In genomic region chr14:40096968-40097367, GRCh38 we compare ENCODE assay signal across 24 cellular contexts.
DNase-seq lines count a peak whose midpoint lies in the region; FAIRE-seq and TF ChIP-seq lines count a peak whose summit lies in the region.
"Had no signal": no experiment of that assay in that cellular context is flagged by ENCODE, and none has a peak within 500 bp of the region (broad histone marks: within the 10 kb centered on the region; RNA-seq: fewer than 3 reads in every experiment).

No MANE protein-coding gene starts in this region.

- no peak overlapping the region for H4K8ac ChIP-seq in H1 (ENCODE audit: extremely low read depth, insufficient read depth, low read length)

- no peak overlapping the region for H2BK5ac ChIP-seq in H1 (ENCODE audit: low read depth, low read length)

- H4K5ac ChIP-seq in H1 (ENCODE audit: insufficient read length, low read depth, low read length): no peak overlapping the region

- H3K4me1 ChIP-seq in HUES6 (ENCODE audit: control insufficient read depth, insufficient read depth, low read length) (no peaks in the 10 kb centered on the region), H1 (replicated peaks in 1 of 4; ENCODE audit: control insufficient read depth in 3 of 4, insufficient read depth in 4 of 4, low read length in 3 of 4) (no peaks in the 10 kb centered on the region)
- H3K4me1 ChIP-seq: BE2C; BLaER1 treated with 17β-estradiol and CSF1 and Interleukin-3, amounts not matched to agents 10 nM and 100 nM; HAP-1 had no signal

- no peak for FAIRE-seq in H1 (lab: Jason Lieb, UNC)
- FAIRE-seq: A204.1, D721Med, G401.6, GM12892, GM19239, H54 had no signal

- H3K23ac ChIP-seq in H1 (ENCODE audit: insufficient read length): no peak overlapping the region

- no peak overlapping the region for H3K14ac ChIP-seq in H1 (ENCODE audit: insufficient read length)

- no peaks in the 10 kb centered on the region for H3K27me3 ChIP-seq in HUES6 (ENCODE audit: control insufficient read depth, insufficient read depth, low read length)
- no peaks in the 10 kb centered on the region for H3K27me3 ChIP-seq in H1 (replicated peaks in 1 of 4; ENCODE audit: control insufficient read depth in 3 of 4, extremely low read depth in 1 of 4, insufficient read depth in 3 of 4, low read length in 3 of 4)
- H3K27me3 ChIP-seq: BE2C; BLaER1 treated with 17β-estradiol and CSF1 and Interleukin-3, amounts not matched to agents 10 nM and 100 nM had no signal

- TF ChIP-seq RAD21 in H1 (IDR thresholded peaks at IDR 0.05 in 1 of 2, conservative IDR thresholded peaks at IDR 0.05 in 1 of 2; ENCODE audit: low read depth in 2 of 2, low read length in 2 of 2): no peak

- CTCF ChIA-PET in H1 (lab: Charles Lee; ENCODE audit: partially characterized antibody): no interaction called here
- CTCF ChIA-PET in HEK293T (lab: Yijun Ruan, JAX): no interaction called here

- DNase-seq in DMS53 (lab: John Stamatoyannopoulos, UW): peak; percentile 4
- no peak for DNase-seq in DMS53 treated with DMSO at 0.1 percent for 48 hours (lab: John Stamatoyannopoulos, UW; ENCODE audit: unreplicated experiment)
- DNase-seq in H1 (ENCODE audit: low read depth in 1 of 2, low spot score in 2 of 2): no peak
- DNase-seq in GM19238 (ENCODE audit: insufficient read length, low spot score): no peak
- DNase-seq in HEK293T (ENCODE audit: extremely low spot score): no peak
- DNase-seq in NOMO-1 treated with DMSO at 0.1 percent for 48 hours (lab: John Stamatoyannopoulos, UW; ENCODE audit: unreplicated experiment): no peak
- DNase-seq: ACHN; AML-193; BE2C; CD4-positive, alpha-beta T cell; CD8-positive, alpha-beta memory T cell; DMS 273 treated with DMSO at 0.1 percent for 48 hours; DND-41; GM23248 had no signal

- H2BK20ac ChIP-seq in H1 (ENCODE audit: low read length): no peak overlapping the region

- POLR2A ChIA-PET in H1 (lab: Charles Lee; ENCODE audit: partially characterized antibody) (no interaction called here), HEK293T (lab: Yijun Ruan, JAX) (no interaction called here)

- no peak overlapping the region for H4K91ac ChIP-seq in H1 (replicated peaks; ENCODE audit: insufficient read length, low read length)

- TF ChIP-seq POLR2A in H1 (IDR thresholded peaks at IDR 0.05; ENCODE audit: control extremely low read depth in 1 of 2, low read depth in 2 of 2, low read length in 2 of 2): no peak

- no peak for TF ChIP-seq EP300 in H1 (IDR thresholded peaks at IDR 0.05; ENCODE audit: borderline replicate concordance in 1 of 2, low read depth in 2 of 2, low read length in 2 of 2)

- H4K20me1 ChIP-seq in H1 (replicated peaks in 1 of 2; ENCODE audit: control insufficient read depth in 1 of 2, insufficient read depth in 2 of 2, low read length in 2 of 2): no peaks in the 10 kb centered on the region
- H4K20me1 ChIP-seq: BLaER1 treated with 17β-estradiol and CSF1 and Interleukin-3, amounts not matched to agents 10 nM and 100 nM had no signal

- no peak overlapping the region for H2AK5ac ChIP-seq in H1 (ENCODE audit: low read depth, low read length)

- no peaks in the 10 kb centered on the region for H3K9me3 ChIP-seq in HUES6 (ENCODE audit: control insufficient read depth, insufficient read depth, low read depth, low read length)
- H3K9me3 ChIP-seq in H1 (ENCODE audit: insufficient read depth in 2 of 2, low read depth in 1 of 2, low read length in 1 of 2): no peaks in the 10 kb centered on the region
- H3K9me3 ChIP-seq: BE2C; BLaER1 treated with 17β-estradiol and CSF1 and Interleukin-3, amounts not matched to agents 10 nM and 100 nM; HAP-1 had no signal

- H3K27ac ChIP-seq in HUES6 (ENCODE audit: low read depth, low read length) (0 out of 2 replicates have a peak overlapping the region, but pooled peaks have one; percentile 26), H1 (ENCODE audit: low read depth, low read length) (no peak overlapping the region)
- H3K27ac ChIP-seq: 22Rv1; BLaER1 treated with 17β-estradiol and CSF1 and Interleukin-3, amounts not matched to agents 10 nM and 100 nM; GM23248 had no signal

- no peak overlapping the region for H3K18ac ChIP-seq in H1 (ENCODE audit: extremely low read depth, low read length)

- no peaks in the 10 kb centered on the region for H3K79me1 ChIP-seq in H1 (ENCODE audit: low read depth, low read length)

- H3K23me2 ChIP-seq in H1 (ENCODE audit: low read depth, low read length): no peaks in the 10 kb centered on the region

- H2BK12ac ChIP-seq in H1 (ENCODE audit: low read depth, low read length): no peak overlapping the region

- H2BK120ac ChIP-seq in H1 (replicated peaks; ENCODE audit: low read depth, low read length): no peak overlapping the region

- H3K9ac ChIP-seq in HUES6 (ENCODE audit: low read length) (no peak overlapping the region), H1 (replicated peaks in 1 of 4; ENCODE audit: extremely low read depth in 1 of 4, low read depth in 3 of 4, low read length in 3 of 4) (no peak overlapping the region)
- H3K9ac ChIP-seq: BLaER1 treated with 17β-estradiol and CSF1 and Interleukin-3, amounts not matched to agents 10 nM and 100 nM; GM23248 had no signal

- no peak overlapping the region for H2AFZ ChIP-seq in H1 (ENCODE audit: low read length)
- H2AFZ ChIP-seq: GM23248 had no signal

- no peak overlapping the region for H3K4ac ChIP-seq in H1 (replicated peaks; ENCODE audit: insufficient read length, low read depth, low read length)

- H3K4me3 ChIP-seq in HUES6 (ENCODE audit: low read depth, low read length) (no peak overlapping the region), H1 (ENCODE audit: extremely low read depth in 1 of 4, insufficient read depth in 2 of 4, low read depth in 3 of 4, low read length in 4 of 4) (no peak overlapping the region)
- H3K4me3 ChIP-seq: BLaER1 treated with 17β-estradiol and CSF1 and Interleukin-3, amounts not matched to agents 10 nM and 100 nM; GM23248; HAP-1 had no signal

- H3K36me3 ChIP-seq in HUES6 (ENCODE audit: control insufficient read depth, insufficient read depth, low read length) (no peaks in the 10 kb centered on the region), H1 (ENCODE audit: control insufficient read depth in 2 of 4, insufficient read depth in 4 of 4, low read length in 3 of 4) (no peaks in the 10 kb centered on the region)
- H3K36me3 ChIP-seq: BE2C; BLaER1 treated with 17β-estradiol and CSF1 and Interleukin-3, amounts not matched to agents 10 nM and 100 nM; HAP-1 had no signal

- H3K79me2 ChIP-seq in H1 (ENCODE audit: control insufficient read depth in 1 of 2, insufficient read depth in 2 of 2, low read length in 2 of 2): no peaks in the 10 kb centered on the region

- H3K4me2 ChIP-seq in H1 (ENCODE audit: insufficient read depth in 1 of 2, low read depth in 2 of 2, low read length in 2 of 2): no peak overlapping the region
- H3K4me2 ChIP-seq: BLaER1 treated with 17β-estradiol and CSF1 and Interleukin-3, amounts not matched to agents 10 nM and 100 nM had no signal

- no peak overlapping the region for H3K56ac ChIP-seq in H1 (replicated peaks; ENCODE audit: insufficient read length, low read depth, low read length)

- H2BK15ac ChIP-seq in H1 (ENCODE audit: low read length): no peak overlapping the region

- no peak for TF ChIP-seq CTCF in H1 (IDR thresholded peaks at IDR 0.05; ENCODE audit: control extremely low read depth in 1 of 3, insufficient read depth in 1 of 3, low read depth in 1 of 3, low read length in 3 of 3)

TF ChIP-seq in H1, 55 proteins besides CTCF, POLR2A, EP300 and RAD21:
- TF ChIP-seq MAFK (IDR thresholded peaks at IDR 0.05; ENCODE audit: low read depth, low read length) (peak; percentile 63; the same call in 1 of the 2 replicates), USF2 (IDR thresholded peaks at IDR 0.05; ENCODE audit: low read length) (no peak), PHF8 (conservative IDR thresholded peaks at IDR 0.05; ENCODE audit: low read depth, low read length) (no peak), BACH1 (IDR thresholded peaks at IDR 0.05; ENCODE audit: low read length) (peak; percentile 58)

TF ChIP-seq in HEK293T, 16 proteins besides CTCF, POLR2A, EP300 and RAD21:
- TF ChIP-seq ELF4 (IDR thresholded peaks at IDR 0.05) (no peak), HDGF (IDR thresholded peaks at IDR 0.05; ENCODE audit: borderline replicate concordance) (no peak), TARDBP (IDR thresholded peaks at IDR 0.05) (no peak), NFRKB (IDR thresholded peaks at IDR 0.05) (no peak), FOXM1 (IDR thresholded peaks at IDR 0.05; ENCODE audit: borderline replicate concordance) (no peak), L3MBTL2 (conservative IDR thresholded peaks at IDR 0.05) (no peak), ZNF384 (IDR thresholded peaks at IDR 0.05) (no peak)
